In the genomic region with DNA sequence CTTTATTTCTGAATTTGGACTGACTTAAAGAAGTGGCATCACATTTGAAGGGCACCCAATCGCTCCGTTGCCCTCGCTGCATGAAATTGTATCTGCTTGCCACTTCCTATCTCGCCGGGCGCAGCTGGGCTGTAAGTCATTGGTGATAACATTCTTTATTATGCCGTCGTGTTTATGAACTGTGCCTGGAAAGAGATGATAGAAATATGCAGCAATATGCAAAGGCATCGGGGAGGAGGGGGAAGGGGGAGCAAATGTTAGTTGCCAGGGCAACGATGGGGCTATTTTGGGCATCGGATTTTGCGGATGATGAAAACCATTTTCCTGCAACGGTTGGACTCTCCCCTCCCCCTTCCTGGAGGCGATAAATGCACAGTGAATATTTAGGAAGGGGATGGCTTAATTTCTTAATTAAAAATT, we compare ENCODE assay signal across 8 cellular contexts.
DNase-seq lines count a peak whose midpoint lies in the region; ATAC-seq and TF ChIP-seq lines count a peak whose summit lies in the region.

No MANE protein-coding gene starts in this region.

- H3K4me1 Mint-ChIP-seq in HFFc6 (ENCODE audit: low read depth), result peaks cover 8% of the 10 kb centered on the region

- no peaks in the 10 kb centered on the region for H3F3A ChIP-seq in PC-3 (ENCODE audit: low read length, unreplicated experiment)

- H3K27ac Mint-ChIP-seq in HFFc6, result no peak overlapping the region

- no peak overlapping the region for H3K4me3 Mint-ChIP-seq in HFFc6

- no peak overlapping the region for H3K27ac ChIP-seq in PC-3 (ENCODE audit: low read length)
- no peak overlapping the region for H3K27ac ChIP-seq in gastrocnemius medialis

- H3K4me2 ChIP-seq in PC-3 (ENCODE audit: low read length), result no peak overlapping the region

- H3K9me3 Mint-ChIP-seq in HFFc6, result no peaks in the 10 kb centered on the region

- no TSS peak for BruUV-seq in PC-3 (replicated peaks; lab: Mats Ljungman, UMichigan)

- H3K79me2 ChIP-seq in PC-3 (ENCODE audit: low read length), result no peaks in the 10 kb centered on the region

- ATAC-seq in PC-3, result no peak
- ATAC-seq in gastrocnemius medialis, result no peak

- in situ Hi-C loops in gastrocnemius medialis (cut with MboI; ENCODE audit: low sequenced_read_pairs in 4 of 4), result loop anchor here in 1 of 4 donors (25.0 kb wide), 1 partner anchor 91 kb away; no protein-coding TSS in a partner anchor

- H4K20me1 ChIP-seq in PC-3 (ENCODE audit: low read length), result no peaks in the 10 kb centered on the region

- no peak overlapping the region for H3K9ac ChIP-seq in PC-3 (ENCODE audit: low read length)

- intact Hi-C loops in PC-3 (cut with micrococcal nuclease) (no loop called here), gastrocnemius medialis (cut with DNase I; ENCODE audit: low total_unique reads) (no loop called here)

- TF ChIP-seq CTCF in PC-3 (conservative IDR thresholded peaks at IDR 0.05; ENCODE audit: low read depth, low read length) (no peak), gastrocnemius medialis (IDR thresholded peaks at IDR 0.05 in 4 of 5, conservative IDR thresholded peaks at IDR 0.05 in 1 of 5) (no peak), HFFc6 (IDR thresholded peaks at IDR 0.05) (no peak), GM10266 (IDR thresholded peaks at IDR 0.05; ENCODE audit: control insufficient read depth, insufficient read depth, low read depth, missing control alignments) (no peak)

- H3K9me3 ChIP-seq in PC-3 (ENCODE audit: low read length), result no peaks in the 10 kb centered on the region
- H3K9me3 ChIP-seq in gastrocnemius medialis, result no peaks in the 10 kb centered on the region

- no peak overlapping the region for H2AFZ ChIP-seq in PC-3 (ENCODE audit: low read length)

- no peaks in the 10 kb centered on the region for H3K36me3 Mint-ChIP-seq in HFFc6 (ENCODE audit: low read depth)

- H3K4me3 ChIP-seq in PC-3 (ENCODE audit: low read length) (no peak overlapping the region), gastrocnemius medialis (peak overlapping the region in 2 of 4 donors; percentile 16 to 33)

- H3K4me1 ChIP-seq in PC-3 (ENCODE audit: insufficient read depth, low read length) (no peaks in the 10 kb centered on the region), gastrocnemius medialis (peaks cover 9 to 13% of the 10 kb centered on the region in 2 donors)

- H3K36me3 ChIP-seq in PC-3 (ENCODE audit: low read depth, low read length) (no peaks in the 10 kb centered on the region), gastrocnemius medialis (no peaks in the 10 kb centered on the region)

- CTCF ChIA-PET in PC-3 (lab: Charles Lee), result no interaction called here

- POLR2A ChIA-PET in PC-3 (lab: Charles Lee; ENCODE audit: unreplicated experiment), result no interaction called here

- TF ChIP-seq POLR2A in gastrocnemius medialis (IDR thresholded peaks at IDR 0.05), result no peak

- DNase-seq in EH (ENCODE audit: low read depth), result peak; percentile 36
- peak; percentile 5 for DNase-seq in RPMI7951 (ENCODE audit: low read depth)
- DNase-seq in fibroblast of gingiva (ENCODE audit: low read depth), result peak; percentile 8
- peak; percentile 1 for DNase-seq in pons (ENCODE audit: low spot score)
- DNase-seq in PC-3, result no peak
- no peak for DNase-seq in gastrocnemius medialis
- DNase-seq in HFFc6, result no peak
- no peak for DNase-seq in GM10266 (ENCODE audit: extremely low spot score)

- H3K27me3 Mint-ChIP-seq in HFFc6 (ENCODE audit: insufficient read depth), result peaks cover 64% of the 10 kb centered on the region

- peaks cover 68% of the 10 kb centered on the region for H3K27me3 ChIP-seq in PC-3 (ENCODE audit: low read length)
- H3K27me3 ChIP-seq in gastrocnemius medialis, result no peaks in the 10 kb centered on the region

- no peaks in the 10 kb centered on the region for H3K9me2 ChIP-seq in PC-3 (replicated peaks; ENCODE audit: low read length)

Comparison
In these comparisons a context has a peak if more than half of its experiments do, and no peak if none do; other contexts are left out.
1. DNase-seq: peak in EH (single experiment), RPMI7951 (single experiment), fibroblast of gingiva (single experiment) and pons (single experiment); none in PC-3 (single experiment), gastrocnemius medialis (0 of 2), HFFc6 (single experiment) and GM10266 (single experiment).